13 cellular contexts compared by ENCODE assay signal in genomic region chr12:102503056-102503681, GRCh38. TPM values are rescaled to one million over a fixed set of nuclear protein-coding genes. Genes with fewer than 3 reads are reported as not detected.
DNase-seq lines count a peak whose midpoint lies in the region; ATAC-seq and TF ChIP-seq lines count a peak whose summit lies in the region.
"Had no signal": no experiment of that assay in that cellular context is flagged by ENCODE, and none has a peak within 500 bp of the region (broad histone marks: within the 10 kb centered on the region; RNA-seq: fewer than 3 reads in every experiment).

No MANE protein-coding gene starts in this region.

- TF ChIP-seq CTCF in dorsolateral prefrontal cortex (IDR thresholded peaks at IDR 0.05 in 54 of 56, conservative IDR thresholded peaks at IDR 0.05 in 2 of 56; ENCODE audit: low read depth in 1 of 56, partially characterized antibody in 56 of 56): no peak
- no peak for TF ChIP-seq CTCF in OCI-LY7 (conservative IDR thresholded peaks at IDR 0.05; ENCODE audit: low read length)

- H3K9me3 Mint-ChIP-seq in activated CD8-positive, alpha-beta memory T cell treated with anti-CD3 and anti-CD28 coated beads, Interleukin-2, amount 10 ng/mL, durations not matched to agents 7 days and 5 days (ENCODE audit: low read depth): peaks cover 2% of the 10 kb centered on the region
- H3K9me3 Mint-ChIP-seq: activated CD8-positive, alpha-beta T cell treated with anti-CD3 and anti-CD28 coated beads for 36 hours had no signal

- no peak overlapping the region for H3K4me3 Mint-ChIP-seq in activated CD8-positive, alpha-beta memory T cell treated with anti-CD3 and anti-CD28 coated beads, Interleukin-2, amount 10 ng/mL, durations not matched to agents 7 days and 5 days
- H3K4me3 Mint-ChIP-seq: activated CD8-positive, alpha-beta T cell treated with anti-CD3 and anti-CD28 coated beads for 36 hours had no signal

- CTCF ChIA-PET in activated CD8-positive, alpha-beta memory T cell treated with anti-CD3 and anti-CD28 coated beads, Interleukin-2, amount 10 ng/mL, durations not matched to agents 7 days and 5 days (lab: Charles Lee): no interaction called here
- CTCF ChIA-PET in OCI-LY7 (lab: Charles Lee; ENCODE audit: unreplicated experiment): no interaction called here

- peak overlapping the region in 3 of 11 experiments; percentile 43 to 58 (median 46); a peak in 5 of 22 replicates for H3K9ac ChIP-seq in BLaER1 treated with 17β-estradiol and CSF1 and Interleukin-3, amounts not matched to agents 10 nM and 100 nM

- no peaks in the 10 kb centered on the region for H3K79me2 ChIP-seq in OCI-LY7 (ENCODE audit: insufficient read depth, low read depth, low read length)

- H3K4me1 ChIP-seq in BLaER1 treated with 17β-estradiol and CSF1 and Interleukin-3, amounts not matched to agents 10 nM and 100 nM: peaks cover 7 to 76% (median 16%) of the 10 kb centered on the region in 10 experiments; a peak in 15 of 20 replicates
- H3K4me1 ChIP-seq in OCI-LY7 (ENCODE audit: insufficient read depth, low read length, poor library complexity, severe bottlenecking): no peaks in the 10 kb centered on the region
- H3K4me1 ChIP-seq: BE2C had no signal

- no peaks in the 10 kb centered on the region for H4K20me1 ChIP-seq in BLaER1 treated with 17β-estradiol and CSF1 and Interleukin-3, amounts not matched to agents 10 nM and 100 nM
- no peaks in the 10 kb centered on the region for H4K20me1 ChIP-seq in OCI-LY7 (ENCODE audit: insufficient read depth, low read length)

- H3K4me1 Mint-ChIP-seq in activated CD8-positive, alpha-beta memory T cell treated with anti-CD3 and anti-CD28 coated beads, Interleukin-2, amount 10 ng/mL, durations not matched to agents 7 days and 5 days: no peaks in the 10 kb centered on the region

- peak overlapping the region in 5 of 11 experiments; percentile 26 to 77 (median 68); a peak in 11 of 22 replicates for H3K27ac ChIP-seq in BLaER1 treated with 17β-estradiol and CSF1 and Interleukin-3, amounts not matched to agents 10 nM and 100 nM
- H3K27ac ChIP-seq in dorsolateral prefrontal cortex (peak overlapping the region in 3 of 59 donors; percentile 17 to 51 (median 26)), OCI-LY7 (ENCODE audit: low read depth, low read length, poor library complexity, severe bottlenecking) (no peak overlapping the region)

- peaks cover 21 to 33% (median 27%) of the 10 kb centered on the region in 11 experiments; a peak in 21 of 22 replicates for H3K9me3 ChIP-seq in BLaER1 treated with 17β-estradiol and CSF1 and Interleukin-3, amounts not matched to agents 10 nM and 100 nM (replicated peaks in 1 of 11)
- H3K9me3 ChIP-seq in OCI-LY7 (ENCODE audit: low read length): no peaks in the 10 kb centered on the region
- H3K9me3 ChIP-seq: BE2C had no signal

- BruUV-seq in OCI-LY7 (replicated peaks; lab: Mats Ljungman, UMichigan): no TSS peak

- peak; percentile 5 for DNase-seq in SKM-1 (lab: John Stamatoyannopoulos, UW; ENCODE audit: unreplicated experiment)
- no peak for DNase-seq in dorsolateral prefrontal cortex
- DNase-seq in activated CD8-positive, alpha-beta memory T cell treated with anti-CD3 and anti-CD28 coated beads, Interleukin-2, amount 10 ng/mL, durations not matched to agents 7 days and 5 days: no peak
- DNase-seq in SW 1271 (lab: John Stamatoyannopoulos, UW): no peak
- no peak for DNase-seq in OCI-LY7 (ENCODE audit: low spot score)
- DNase-seq: activated CD8-positive, alpha-beta T cell treated with anti-CD3 and anti-CD28 coated beads for 36 hours; BE2C; effector memory CD4-positive, alpha-beta T cell; Karpas-422; mesendoderm had no signal

- no peak overlapping the region for H3K27ac Mint-ChIP-seq in activated CD8-positive, alpha-beta memory T cell treated with anti-CD3 and anti-CD28 coated beads, Interleukin-2, amount 10 ng/mL, durations not matched to agents 7 days and 5 days
- H3K27ac Mint-ChIP-seq: activated CD8-positive, alpha-beta T cell treated with anti-CD3 and anti-CD28 coated beads for 36 hours had no signal

- H3K36me3 ChIP-seq in BLaER1 treated with 17β-estradiol and CSF1 and Interleukin-3, amounts not matched to agents 10 nM and 100 nM: no peaks in the 10 kb centered on the region
- no peaks in the 10 kb centered on the region for H3K36me3 ChIP-seq in OCI-LY7 (ENCODE audit: insufficient read depth, low read length)
- H3K36me3 ChIP-seq: BE2C had no signal

- H3K27me3 ChIP-seq in BLaER1 treated with 17β-estradiol and CSF1 and Interleukin-3, amounts not matched to agents 10 nM and 100 nM: no peaks in the 10 kb centered on the region
- H3K27me3 ChIP-seq in dorsolateral prefrontal cortex: peaks cover 0 to 7% (median 0%) of the 10 kb centered on the region in 45 donors
- H3K27me3 ChIP-seq: BE2C had no signal

- ATAC-seq in GM21367 (IDR thresholded peaks at IDR 0.05; ENCODE audit: unreplicated experiment): peak; percentile 69
- ATAC-seq in HG03139 (IDR thresholded peaks at IDR 0.05; ENCODE audit: unreplicated experiment): peak; percentile 59
- ATAC-seq in activated CD8-positive, alpha-beta memory T cell treated with anti-CD3 and anti-CD28 coated beads, Interleukin-2, amount 10 ng/mL, durations not matched to agents 7 days and 5 days: no peak
- ATAC-seq: activated CD8-positive, alpha-beta T cell treated with anti-CD3 and anti-CD28 coated beads for 36 hours had no signal

- POLR2A ChIA-PET in OCI-LY7 (lab: Charles Lee): no interaction called here

- no peak overlapping the region for H3K4me3 ChIP-seq in BLaER1 treated with 17β-estradiol and CSF1 and Interleukin-3, amounts not matched to agents 10 nM and 100 nM
- H3K4me3 ChIP-seq in dorsolateral prefrontal cortex: no peak overlapping the region
- no peak overlapping the region for H3K4me3 ChIP-seq in OCI-LY7 (ENCODE audit: low read depth, low read length, poor library complexity, severe bottlenecking)

- peaks cover 26% of the 10 kb centered on the region for H3K27me3 Mint-ChIP-seq in activated CD8-positive, alpha-beta memory T cell treated with anti-CD3 and anti-CD28 coated beads, Interleukin-2, amount 10 ng/mL, durations not matched to agents 7 days and 5 days

- intact Hi-C loops in dorsolateral prefrontal cortex (cut with DNase I): no loop called here
- intact Hi-C loops in OCI-LY7 (cut with micrococcal nuclease; ENCODE audit: unreplicated experiment): no loop called here

- no peak overlapping the region for H2AFZ ChIP-seq in OCI-LY7 (ENCODE audit: low read length)

- peak overlapping the region; percentile 6 to 89 (median 31); a peak in 16 of 22 replicates for H3K4me2 ChIP-seq in BLaER1 treated with 17β-estradiol and CSF1 and Interleukin-3, amounts not matched to agents 10 nM and 100 nM
- H3K4me2 ChIP-seq in OCI-LY7 (ENCODE audit: low read length): no peak overlapping the region

- H3K9me2 ChIP-seq in OCI-LY7 (ENCODE audit: insufficient read depth, low read length): no peaks in the 10 kb centered on the region

- no peaks in the 10 kb centered on the region for H3K36me3 Mint-ChIP-seq in activated CD8-positive, alpha-beta memory T cell treated with anti-CD3 and anti-CD28 coated beads, Interleukin-2, amount 10 ng/mL, durations not matched to agents 7 days and 5 days

RNA-seq across cellular contexts. Expression of gene IGF1, which starts 22.8 kb away (rescaled TPM):
- total RNA-seq in dorsolateral prefrontal cortex (10 to 100 TPM in 4 of 120 experiments, 1 to 10 TPM in 115, under 1 TPM in 1; 0.76 to 18.7 (median 4.0) TPM), OCI-LY7 (2022) (not detected in 2 replicates)
- 1 to 10 TPM; 1.1 to 2.5 TPM for total RNA-seq in activated CD8-positive, alpha-beta memory T cell treated with anti-CD3 and anti-CD28 coated beads, Interleukin-2, amount 10 ng/mL, durations not matched to agents 7 days and 5 days
- not detected in 2 replicates for total RNA-seq in OCI-LY7 (2014; rRNA removed; shearing (Covaris generic))
